ENCODE assay signal across 8 cellular contexts in the genomic region with DNA sequence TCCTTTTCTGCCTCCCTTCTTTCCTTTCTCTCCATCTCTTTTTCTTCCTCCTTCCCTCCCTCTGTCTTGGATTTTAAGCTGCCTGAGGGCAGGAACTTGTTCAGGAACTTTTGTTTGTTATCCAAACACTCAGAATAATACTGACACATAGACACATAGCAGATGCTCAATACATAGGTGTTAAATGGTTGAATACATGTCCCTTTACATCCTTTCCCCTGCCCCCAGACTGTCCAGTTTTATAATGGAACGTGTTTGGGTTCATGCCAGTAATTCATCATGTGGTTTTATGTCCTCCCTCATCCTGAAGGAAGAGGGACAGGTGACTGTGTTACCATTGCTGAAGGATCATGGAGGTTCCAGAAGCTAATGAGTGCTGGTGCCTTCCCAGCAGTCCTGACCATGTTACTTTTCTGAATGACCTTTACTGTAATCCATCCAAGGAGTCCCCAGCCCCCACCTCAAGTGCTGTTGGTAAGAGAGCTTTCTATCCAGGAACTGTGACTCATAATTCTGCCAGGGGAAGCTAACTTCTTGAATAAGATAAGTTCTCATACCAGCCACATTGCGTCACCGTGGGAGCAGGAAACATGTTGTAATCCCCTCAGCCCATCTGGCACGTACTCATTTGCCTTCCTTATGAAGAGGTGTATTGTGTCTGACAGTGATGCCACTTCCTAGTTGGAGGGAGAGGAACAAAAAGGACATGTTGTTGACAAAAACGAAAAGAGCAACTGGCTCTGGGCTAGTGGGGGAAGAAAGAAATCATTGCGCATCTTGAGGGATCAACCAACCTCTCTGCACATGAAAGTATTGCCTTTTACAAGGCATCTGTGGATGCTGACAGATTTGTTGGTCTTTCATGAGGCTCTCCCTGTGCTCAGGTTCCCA. TPM values are rescaled to one million over a fixed set of nuclear protein-coding genes. Genes with fewer than 3 reads are reported as not detected.
DNase-seq lines count a peak whose midpoint lies in the region; ATAC-seq and TF ChIP-seq lines count a peak whose summit lies in the region.

No MANE protein-coding gene starts in this region.

- no peaks in the 10 kb centered on the region for H3K27me3 ChIP-seq in upper lobe of right lung

- intact Hi-C loops in upper lobe of right lung (cut with DNase I), result no loop called here

- H3K36me3 ChIP-seq in upper lobe of right lung, result no peaks in the 10 kb centered on the region

- peaks cover 11% of the 10 kb centered on the region for H3K4me1 ChIP-seq in upper lobe of right lung

- CTCF ChIA-PET in activated CD8-positive, alpha-beta T cell treated with anti-CD3 and anti-CD28 coated beads, Interleukin-2, amount 10 ng/mL, durations not matched to agents 7 days and 5 days (lab: Charles Lee), result interaction anchor here (0.8 to 1.1 kb wide), 3 partner anchors 10 to 53 kb away, joined by 3 to 4 read pairs (median 3); a partner anchor contains a TSS

- peak; percentile 79 for ATAC-seq in activated CD8-positive, alpha-beta T cell treated with anti-CD3 and anti-CD28 coated beads, Interleukin-2, amount 10 ng/mL, durations not matched to agents 7 days and 5 days
- ATAC-seq in upper lobe of right lung, result peak; percentile 96
- no peak for ATAC-seq in GM21367 (IDR thresholded peaks at IDR 0.05; ENCODE audit: unreplicated experiment)

- H3K4me3 Mint-ChIP-seq in activated CD8-positive, alpha-beta T cell treated with anti-CD3 and anti-CD28 coated beads, Interleukin-2, amount 10 ng/mL, durations not matched to agents 7 days and 5 days, result no peak overlapping the region

- POLR2A ChIA-PET in activated CD8-positive, alpha-beta T cell treated with anti-CD3 and anti-CD28 coated beads, Interleukin-2, amount 10 ng/mL, durations not matched to agents 7 days and 5 days (lab: Charles Lee), result interaction anchor here (1.1 to 2.2 kb wide), 2 partner anchors 52 to 53 kb away, joined by 6 to 7 read pairs; no protein-coding TSS in a partner anchor

- DNase-seq in GM03348 (ENCODE audit: low spot score), result peak; percentile 83
- peak; percentile 6 for DNase-seq in NAMALWA (ENCODE audit: low spot score)
- DNase-seq in activated CD8-positive, alpha-beta T cell treated with anti-CD3 and anti-CD28 coated beads, Interleukin-2, amount 10 ng/mL, durations not matched to agents 7 days and 5 days, result peak; percentile 72
- DNase-seq in fibroblast of pulmonary artery (ENCODE audit: low read depth), result peak; percentile 100
- DNase-seq in non-pigmented ciliary epithelial cell (ENCODE audit: low read depth), result peak; percentile 100
- peak; percentile 86 for DNase-seq in upper lobe of right lung
- DNase-seq in NCI-H2029 (lab: John Stamatoyannopoulos, UW), result no peak

- H3K36me3 Mint-ChIP-seq in activated CD8-positive, alpha-beta T cell treated with anti-CD3 and anti-CD28 coated beads, Interleukin-2, amount 10 ng/mL, durations not matched to agents 7 days and 5 days (ENCODE audit: low read depth), result peaks cover 24% of the 10 kb centered on the region

- no peaks in the 10 kb centered on the region for H3K9me3 Mint-ChIP-seq in activated CD8-positive, alpha-beta T cell treated with anti-CD3 and anti-CD28 coated beads, Interleukin-2, amount 10 ng/mL, durations not matched to agents 7 days and 5 days (ENCODE audit: insufficient read depth)

- H3K4me3 ChIP-seq in fibroblast of pulmonary artery (replicated peaks; ENCODE audit: low read depth, low read length) (no peak overlapping the region), upper lobe of right lung (no peak overlapping the region)

- H3K27ac ChIP-seq in upper lobe of right lung, result peak overlapping the region; percentile 33

- H3K9me3 ChIP-seq in upper lobe of right lung, result no peaks in the 10 kb centered on the region

- H3K27me3 Mint-ChIP-seq in activated CD8-positive, alpha-beta T cell treated with anti-CD3 and anti-CD28 coated beads, Interleukin-2, amount 10 ng/mL, durations not matched to agents 7 days and 5 days (ENCODE audit: low read depth), result no peaks in the 10 kb centered on the region

- H3K27ac Mint-ChIP-seq in activated CD8-positive, alpha-beta T cell treated with anti-CD3 and anti-CD28 coated beads, Interleukin-2, amount 10 ng/mL, durations not matched to agents 7 days and 5 days, result peak overlapping the region; percentile 40

- peaks cover 30% of the 10 kb centered on the region for H3K4me1 Mint-ChIP-seq in activated CD8-positive, alpha-beta T cell treated with anti-CD3 and anti-CD28 coated beads, Interleukin-2, amount 10 ng/mL, durations not matched to agents 7 days and 5 days (ENCODE audit: low read depth)

- TF ChIP-seq CTCF in fibroblast of pulmonary artery (IDR thresholded peaks at IDR 0.05; ENCODE audit: low read length, missing control alignments), result no peak
- no peak for TF ChIP-seq CTCF in upper lobe of right lung (IDR thresholded peaks at IDR 0.05)

RNA-seq across cellular contexts. Expression of a gene that starts 52.4 kb away (rescaled TPM):
- total RNA-seq in activated CD8-positive, alpha-beta T cell treated with anti-CD3 and anti-CD28 coated beads, Interleukin-2, amount 10 ng/mL, durations not matched to agents 7 days and 5 days, result 10 to 100 TPM; 10.3 to 11.6 TPM
- total RNA-seq in upper lobe of right lung, result 34.6 TPM
